In genomic region chr17:75468779-75469373, GRCh38 we compare ENCODE assay signal across 1 cellular context.
TF ChIP-seq lines count a peak whose summit lies in the region.

No MANE protein-coding gene starts in this region.

TF ChIP-seq in HepG2, 621 proteins besides CTCF, POLR2A, EP300 and RAD21:
- no peak for TF ChIP-seq RBM39 (IDR thresholded peaks at IDR 0.05; ENCODE audit: low read depth, low read length, poor library complexity, severe bottlenecking)
- no peak for TF ChIP-seq ZXDC (CRISPR knock-in tag; IDR thresholded peaks at IDR 0.05)
- no peak for TF ChIP-seq MTA1 (CRISPR knock-in tag; IDR thresholded peaks at IDR 0.05; ENCODE audit: borderline replicate concordance)
- no peak for TF ChIP-seq NBN (conservative IDR thresholded peaks at IDR 0.05)
- TF ChIP-seq GRHL1 (CRISPR knock-in tag; conservative IDR thresholded peaks at IDR 0.05): no peak
- no peak for TF ChIP-seq MLXIP (CRISPR knock-in tag; IDR thresholded peaks at IDR 0.05; ENCODE audit: borderline replicate concordance)
- no peak for TF ChIP-seq ZBTB26 (CRISPR knock-in tag; IDR thresholded peaks at IDR 0.05; ENCODE audit: borderline replicate concordance)
- no peak for TF ChIP-seq RARA (CRISPR knock-in tag; IDR thresholded peaks at IDR 0.05)
- TF ChIP-seq ZBTB1 (CRISPR knock-in tag; IDR thresholded peaks at IDR 0.05; ENCODE audit: borderline replicate concordance): no peak
- no peak for TF ChIP-seq HIVEP1 (CRISPR knock-in tag; IDR thresholded peaks at IDR 0.05)
- no peak for TF ChIP-seq EED (CRISPR knock-in tag; IDR thresholded peaks at IDR 0.05)
- TF ChIP-seq SP5 (CRISPR knock-in tag; IDR thresholded peaks at IDR 0.05; ENCODE audit: borderline replicate concordance, low read depth): no peak
- no peak for TF ChIP-seq ELF1 (CRISPR knock-in tag; IDR thresholded peaks at IDR 0.05)
- no peak for TF ChIP-seq ZFP37 (CRISPR knock-in tag; IDR thresholded peaks at IDR 0.05; ENCODE audit: borderline replicate concordance)
- TF ChIP-seq ZNF253 (CRISPR knock-in tag; IDR thresholded peaks at IDR 0.05; ENCODE audit: borderline replicate concordance): no peak
- no peak for TF ChIP-seq ARID3A (IDR thresholded peaks at IDR 0.05; ENCODE audit: low read depth, low read length)
- TF ChIP-seq RORA (CRISPR knock-in tag; IDR thresholded peaks at IDR 0.05): no peak
- TF ChIP-seq NFE2L2 (IDR thresholded peaks at IDR 0.05; ENCODE audit: low read length): no peak
